ENCODE assay signal across 6 cellular contexts in the genomic region with DNA sequence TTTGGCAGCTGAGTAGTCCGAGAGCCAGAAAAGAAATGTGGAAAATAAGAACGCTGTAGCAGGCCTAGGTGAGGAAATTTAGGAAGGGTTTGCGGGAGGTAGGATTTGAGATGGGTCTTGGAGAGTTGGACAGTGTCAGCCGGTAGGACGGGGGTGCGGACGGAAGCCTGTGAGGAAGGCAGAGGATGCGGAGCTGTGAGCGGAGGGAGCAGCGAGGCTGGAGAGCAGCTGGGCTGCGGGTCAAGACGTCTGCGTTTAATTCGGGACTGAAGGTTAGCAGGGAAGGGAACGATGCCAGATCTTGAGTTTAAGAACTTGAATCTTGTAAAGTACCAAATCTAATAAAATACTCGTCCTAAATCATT. TPM values are rescaled to one million over a fixed set of nuclear protein-coding genes. Genes with fewer than 3 reads are reported as not detected.
A peak's percentile ranks its signal among the peaks of the same experiment; 100 is the strongest.
DNase-seq lines count a peak whose midpoint lies in the region; ATAC-seq and TF ChIP-seq lines count a peak whose summit lies in the region.

No MANE protein-coding gene starts in this region.

- TF ChIP-seq POLR2A in erythroblast (IDR thresholded peaks at IDR 0.05; ENCODE audit: low read length): no peak

- peak overlapping the region; percentile 78 for H3K4me3 ChIP-seq in HUES6 (ENCODE audit: low read depth, low read length)

- no peak for DNase-seq in central memory CD8-positive, alpha-beta T cell (ENCODE audit: low spot score in 2 of 2)
- DNase-seq in occipital lobe (lab: John Stamatoyannopoulos, UW): peak; percentile 44
- no peak for DNase-seq in erythroblast (lab: John Stamatoyannopoulos, UW)

- H3K9ac ChIP-seq in HUES6 (ENCODE audit: low read length): peak overlapping the region; percentile 7

- peaks cover 34% of the 10 kb centered on the region for H3K27me3 ChIP-seq in HUES6 (ENCODE audit: control insufficient read depth, insufficient read depth, low read length)

- H3K36me3 ChIP-seq in HUES6 (ENCODE audit: control insufficient read depth, insufficient read depth, low read length): peaks cover 36% of the 10 kb centered on the region

- H3K9me3 Mint-ChIP-seq in central memory CD8-positive, alpha-beta T cell: no peaks in the 10 kb centered on the region

- H3K27ac ChIP-seq in HUES6 (ENCODE audit: low read depth, low read length): no peak overlapping the region

- H3K4me1 ChIP-seq in HUES6 (ENCODE audit: control insufficient read depth, insufficient read depth, low read length): peaks cover 4% of the 10 kb centered on the region; the same call in 1 of the 2 replicates

- peak overlapping the region; percentile 91 for H3K4me3 Mint-ChIP-seq in central memory CD8-positive, alpha-beta T cell

- no peaks in the 10 kb centered on the region for H3K9me3 ChIP-seq in HUES6 (ENCODE audit: control insufficient read depth, insufficient read depth, low read depth, low read length)

- H3K27ac Mint-ChIP-seq in central memory CD8-positive, alpha-beta T cell (ENCODE audit: low read depth): peak overlapping the region; percentile 88

- ATAC-seq in central memory CD8-positive, alpha-beta T cell (replicated peaks; ENCODE audit: extremely low read depth, poor library complexity, severe bottlenecking): no peak
- no peak for ATAC-seq in GM21360 (IDR thresholded peaks at IDR 0.05; ENCODE audit: unreplicated experiment)
- ATAC-seq in HG03460 (IDR thresholded peaks at IDR 0.05; ENCODE audit: unreplicated experiment): no peak

- H3K27me3 Mint-ChIP-seq in central memory CD8-positive, alpha-beta T cell: no peaks in the 10 kb centered on the region

- peaks cover 30% of the 10 kb centered on the region for H3K36me3 Mint-ChIP-seq in central memory CD8-positive, alpha-beta T cell (ENCODE audit: insufficient read depth)

- peaks cover 21% of the 10 kb centered on the region for H3K4me1 Mint-ChIP-seq in central memory CD8-positive, alpha-beta T cell

RNA-seq across cellular contexts. Expression of a gene that starts 0.7 kb away (rescaled TPM):
- 4.5 TPM for total RNA-seq in occipital lobe

RNA-seq across cellular contexts. Expression of a gene that starts 20.2 kb away (rescaled TPM):
- 21.7 TPM for total RNA-seq in occipital lobe

RNA-seq across cellular contexts. Expression of a gene that starts 28.6 kb away (rescaled TPM):
- total RNA-seq in occipital lobe: 0.31 TPM

RNA-seq across cellular contexts. Expression of a gene that starts 32.6 kb away (rescaled TPM):
- total RNA-seq in occipital lobe: 9.2 TPM

RNA-seq across cellular contexts. Expression of a gene that starts 39.2 kb away (rescaled TPM):
- total RNA-seq in occipital lobe: 9.0 TPM
